ENCODE assay signal across 33 cellular contexts in the genomic region with DNA sequence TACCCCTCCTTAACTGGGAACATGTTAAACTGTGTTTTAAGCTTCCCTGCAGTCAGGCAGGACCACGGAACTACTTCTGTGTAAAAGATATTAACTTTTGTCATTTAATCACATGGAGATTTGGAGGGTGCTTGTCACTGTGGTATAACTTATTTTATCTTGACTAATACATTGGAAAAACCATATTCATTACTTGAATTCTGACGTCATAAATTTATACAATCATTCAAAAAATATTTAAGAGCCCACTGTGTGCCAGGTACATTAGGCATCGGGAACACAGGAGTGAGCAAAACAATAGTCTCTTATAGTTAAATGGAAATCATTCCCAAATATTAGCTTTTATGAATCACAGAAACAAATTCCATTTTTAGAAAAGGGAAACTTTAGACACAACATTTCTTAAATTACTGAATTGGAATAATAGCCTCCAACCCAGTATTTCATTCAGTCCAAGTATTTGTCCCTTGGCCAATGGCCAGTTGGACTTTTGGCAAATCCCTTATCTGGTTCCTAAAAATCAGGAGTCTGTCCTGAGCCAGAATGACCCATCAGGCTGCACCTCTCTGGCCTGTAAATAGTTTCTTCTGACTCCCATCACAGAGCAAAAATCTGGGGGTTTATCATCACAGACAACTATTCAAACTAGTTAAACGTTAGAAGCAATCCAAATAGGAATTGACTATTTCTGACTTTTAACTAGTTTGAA.
"Had no signal": no experiment of that assay in that cellular context is flagged by ENCODE, and none has a peak within 500 bp of the region (broad histone marks: within the 10 kb centered on the region; RNA-seq: fewer than 3 reads in every experiment).

No MANE protein-coding gene starts in this region.

- H3K27ac ChIP-seq: VCaP had no signal

- H3K27me3 ChIP-seq: ascending aorta had no signal

- H3K36me3 ChIP-seq: ascending aorta had no signal

- H3K4me1 Mint-ChIP-seq: activated B cell treated with CpG ODN at 0.5 μM for 24 hours; activated CD4-positive, alpha-beta T cell treated with anti-CD3 and anti-CD28 coated beads, Interleukin-2, amount 10 ng/mL, durations not matched to agents 24 days and 14 days; activated naive CD8-positive, alpha-beta T cell treated with anti-CD3 and anti-CD28 coated beads for 36 hours; activated T-helper 17 cell treated with anti-CD3 and anti-CD28 coated beads, Interleukin-2, amount 50 U/mL, for 72 hours had no signal

- H3K9me3 ChIP-seq: ascending aorta had no signal

- H3K4me3 ChIP-seq: ascending aorta had no signal

- H3K36me3 Mint-ChIP-seq: activated CD4-positive, alpha-beta memory T cell treated with anti-CD3 and anti-CD28 coated beads for 36 hours; activated naive CD4-positive, alpha-beta T cell treated with anti-CD3 and anti-CD28 coated beads, Interleukin-2, amount 50 U/mL, for 72 hours; activated naive CD8-positive, alpha-beta T cell treated with anti-CD3 and anti-CD28 coated beads for 36 hours; brain had no signal

- DNase-seq: activated B cell treated with CpG ODN at 0.5 μM for 24 hours; activated CD4-positive, alpha-beta memory T cell treated with anti-CD3 and anti-CD28 coated beads for 36 hours; activated CD4-positive, alpha-beta T cell treated with anti-CD3 and anti-CD28 coated beads for 4 hours; activated CD4-positive, alpha-beta T cell treated with anti-CD3 and anti-CD28 coated beads, Interleukin-2, amount 10 ng/mL, durations not matched to agents 24 days and 14 days; activated CD4-positive, alpha-beta T cell treated with anti-CD3 and anti-CD28 coated beads, Interleukin-2, amount 50 U/mL, for 1 hour; activated CD4-positive, alpha-beta T cell treated with anti-CD3 and anti-CD28 coated beads, Interleukin-2, amount 50 U/mL, for 4 hours; activated CD4-positive, CD25-positive, alpha-beta regulatory T cell treated with anti-CD3 and anti-CD28 coated beads, Interleukin-2, amount 50 U/mL, for 72 hours; activated CD8-positive, alpha-beta memory T cell treated with anti-CD3 and anti-CD28 coated beads, Interleukin-2, amount 50 U/mL, for 4 hours; activated CD8-positive, alpha-beta T cell treated with anti-CD3 and anti-CD28 coated beads for 36 hours; activated effector memory CD4-positive, alpha-beta T cell treated with anti-CD3 and anti-CD28 coated beads, Interleukin-2, amount 50 U/mL, for 16 hours; activated gamma-delta T cell treated with Interleukin-2 at 50 U/mL for 16 hours; activated naive CD4-positive, alpha-beta T cell; activated naive CD4-positive, alpha-beta T cell treated with anti-CD3 and anti-CD28 coated beads for 36 hours; activated naive CD4-positive, alpha-beta T cell treated with anti-CD3 and anti-CD28 coated beads, Interleukin-2, amount 50 U/mL, for 16 hours; activated naive CD8-positive, alpha-beta T cell treated with anti-CD3 and anti-CD28 coated beads for 36 hours; activated T-cell treated with anti-CD3 and anti-CD28 coated beads for 4 hours; activated T-cell treated with anti-CD3 and anti-CD28 coated beads, Interleukin-2, amount 50 U/mL, for 1 hour; activated T-cell treated with anti-CD3 and anti-CD28 coated beads, Interleukin-2, amount 50 U/mL, for 4 hours; activated T-cell treated with anti-CD3 and anti-CD28 coated beads, Interleukin-2, amount 50 U/mL, for 72 hours; amygdala; anterior cingulate cortex; central memory CD4-positive, alpha-beta T cell; T-helper 1 cell; T-helper 2 cell; T-helper 9 cell had no signal

- H3K27ac Mint-ChIP-seq: activated B cell treated with CpG ODN at 0.5 μM for 24 hours; activated CD4-positive, alpha-beta memory T cell treated with anti-CD3 and anti-CD28 coated beads for 36 hours; activated CD4-positive, alpha-beta T cell treated with anti-CD3 and anti-CD28 coated beads, Interleukin-2, amount 10 ng/mL, durations not matched to agents 24 days and 14 days; activated CD8-positive, alpha-beta T cell treated with anti-CD3 and anti-CD28 coated beads for 36 hours; activated naive CD4-positive, alpha-beta T cell treated with anti-CD3 and anti-CD28 coated beads for 36 hours; activated naive CD4-positive, alpha-beta T cell treated with anti-CD3 and anti-CD28 coated beads, Interleukin-2, amount 50 U/mL, for 72 hours; activated naive CD8-positive, alpha-beta T cell treated with anti-CD3 and anti-CD28 coated beads for 36 hours; activated T-cell treated with anti-CD3 and anti-CD28 coated beads, Interleukin-2, amount 50 U/mL, for 72 hours; activated T-helper 1 cell treated with anti-CD3 and anti-CD28 coated beads, Interleukin-12 subunit alpha, Interleukin-12 subunit beta, Interleukin-2, Interleukin-4 antibody, amounts not matched to agents 30 ng/mL and 10 ng/mL and 1 ng/mL, durations not matched to agents 14 hours and 24 hours and 36 hours; activated T-helper 17 cell treated with anti-CD3 and anti-CD28 coated beads, Interleukin-2, amount 50 U/mL, for 72 hours; brain; T-helper 1 cell treated with Interleukin-12 subunit alpha and Interleukin-12 subunit beta and Interleukin-4 antibody, amounts not matched to agents 30 μg/mL and 1 μg/mL, for 36 hours; T-helper 2 cell treated with Interferon-gamma antibody and Interleukin-4, amounts not matched to agents 5 μg/mL and 100 μg/mL, for 36 hours had no signal

- ATAC-seq: activated CD8-positive, alpha-beta T cell treated with anti-CD3 and anti-CD28 coated beads for 36 hours; activated naive CD4-positive, alpha-beta T cell treated with anti-CD3 and anti-CD28 coated beads, Interleukin-2, amount 50 U/mL, for 72 hours; activated T-cell treated with anti-CD3 and anti-CD28 coated beads, Interleukin-2, amount 50 U/mL, for 4 hours; activated T-cell treated with anti-CD3 and anti-CD28 coated beads, Interleukin-2, amount 50 U/mL, for 72 hours; activated T-helper 17 cell treated with anti-CD3 and anti-CD28 coated beads, Interleukin-2, amount 50 U/mL, for 72 hours had no signal

- H3K4me3 Mint-ChIP-seq: activated B cell treated with CpG ODN at 0.5 μM for 24 hours; activated CD4-positive, alpha-beta memory T cell treated with anti-CD3 and anti-CD28 coated beads for 36 hours; activated CD4-positive, alpha-beta T cell treated with anti-CD3 and anti-CD28 coated beads, Interleukin-2, amount 10 ng/mL, durations not matched to agents 24 days and 14 days; activated CD8-positive, alpha-beta T cell treated with anti-CD3 and anti-CD28 coated beads for 36 hours; activated naive CD4-positive, alpha-beta T cell treated with anti-CD3 and anti-CD28 coated beads for 36 hours; activated naive CD8-positive, alpha-beta T cell treated with anti-CD3 and anti-CD28 coated beads for 36 hours; activated T-cell treated with anti-CD3 and anti-CD28 coated beads, Interleukin-2, amount 50 U/mL, for 4 hours; activated T-cell treated with anti-CD3 and anti-CD28 coated beads, Interleukin-2, amount 50 U/mL, for 72 hours; activated T-helper 1 cell treated with anti-CD3 and anti-CD28 coated beads, Interleukin-12 subunit alpha, Interleukin-12 subunit beta, Interleukin-2, Interleukin-4 antibody, amounts not matched to agents 30 ng/mL and 10 ng/mL and 1 ng/mL, durations not matched to agents 14 hours and 24 hours and 36 hours; activated T-helper 17 cell treated with anti-CD3 and anti-CD28 coated beads, Interleukin-2, amount 50 U/mL, for 72 hours; brain; T-helper 1 cell treated with Interleukin-12 subunit alpha and Interleukin-12 subunit beta and Interleukin-4 antibody, amounts not matched to agents 30 μg/mL and 1 μg/mL, for 36 hours; T-helper 2 cell treated with Interferon-gamma antibody and Interleukin-4, amounts not matched to agents 5 μg/mL and 100 μg/mL, for 36 hours had no signal
